Comparison of ENCODE assay signal across 12 cellular contexts in genomic region chr11:106875013-106875412, GRCh38.
"Had no signal": no experiment of that assay in that cellular context is flagged by ENCODE, and none has a peak within 500 bp of the region (broad histone marks: within the 10 kb centered on the region; RNA-seq: fewer than 3 reads in every experiment).

No MANE protein-coding gene starts in this region.

- ATAC-seq: left colon; right cardiac atrium; stimulated activated effector memory CD8-positive, alpha-beta T cell treated with anti-CD3 and anti-CD28 coated beads, Interleukin-12 subunit alpha, Interleukin-12 subunit beta, amount 100 ng/mL, for 72 hours had no signal

- H3K4me3 ChIP-seq: tibial artery had no signal

- H3K27ac ChIP-seq: epithelial cell of prostate, parathyroid adenoma, tibial artery had no signal

- DNase-seq: caudate nucleus; cortex of kidney; effector memory CD4-positive, alpha-beta T cell; immature natural killer cell; left colon; naive B cell; right cardiac atrium; T-helper 2 cell; tibial artery had no signal

- H3K36me3 ChIP-seq: tibial artery had no signal

- H3K27me3 ChIP-seq: tibial artery had no signal

- H3K9me3 ChIP-seq: tibial artery had no signal
